In genomic region chr7:26101471-26102151, GRCh38 we compare ENCODE assay signal across 8 cellular contexts. TPM values are rescaled to one million over a fixed set of nuclear protein-coding genes. Genes with fewer than 3 reads are reported as not detected.
DNase-seq lines count a peak whose midpoint lies in the region; ATAC-seq and TF ChIP-seq lines count a peak whose summit lies in the region.

No MANE protein-coding gene starts in this region.

- H3K27me3 ChIP-seq in OCI-LY3 (ENCODE audit: low read depth, low read length) = no peaks in the 10 kb centered on the region
- H3K27me3 ChIP-seq in right atrium auricular region = no peaks in the 10 kb centered on the region
- peaks cover 0 to 2% of the 10 kb centered on the region in 2 donors for H3K27me3 ChIP-seq in stomach smooth muscle (ENCODE audit: control insufficient read depth in 1 of 2, insufficient read depth in 2 of 2, low read length in 2 of 2)

- H3K4me1 ChIP-seq in OCI-LY3 (ENCODE audit: low read length) (peaks cover 39% of the 10 kb centered on the region), right atrium auricular region (no peaks in the 10 kb centered on the region), stomach smooth muscle (ENCODE audit: control insufficient read depth, insufficient read depth, low read length) (no peaks in the 10 kb centered on the region)

- DNase-seq in activated CD4-positive, alpha-beta T cell treated with anti-CD3 and anti-CD28 coated beads for 48 hours = peak; percentile 27
- DNase-seq in activated CD4-positive, alpha-beta T cell treated with anti-CD3 and anti-CD28 coated beads, Interleukin-2, amount 50 U/mL, for 1 hour = no peak
- DNase-seq in right atrium auricular region (ENCODE audit: low spot score) = no peak
- no peak for DNase-seq in activated effector memory CD4-positive, alpha-beta T cell treated with Interleukin-2 at 50 U/mL for 16 hours
- no peak for DNase-seq in stimulated activated CD4-positive, alpha-beta T cell treated with anti-CD3 and anti-CD28 coated beads, Interleukin-4, amount 100 ng/mL, for 4 hours

- peak overlapping the region; percentile 98 for H3K4me2 ChIP-seq in OCI-LY3 (ENCODE audit: low read length)

- H4K20me1 ChIP-seq in OCI-LY3 (ENCODE audit: insufficient read depth, low read length) = no peaks in the 10 kb centered on the region

- H3K9ac ChIP-seq in OCI-LY3 (ENCODE audit: low read length) = peak overlapping the region; percentile 92
- no peak overlapping the region for H3K9ac ChIP-seq in stomach smooth muscle (ENCODE audit: low read length in 2 of 2)

- H3K4me3 ChIP-seq in OCI-LY3 (ENCODE audit: low read length) = peak overlapping the region; percentile 86
- H3K4me3 ChIP-seq in right atrium auricular region = peak overlapping the region in 1 of 2 donors; percentile 30
- no peak overlapping the region for H3K4me3 ChIP-seq in stomach smooth muscle (ENCODE audit: low read length in 2 of 2)

- TF ChIP-seq CTCF in OCI-LY3 (IDR thresholded peaks at IDR 0.05; ENCODE audit: low read depth, low read length) (no peak), right atrium auricular region (IDR thresholded peaks at IDR 0.05) (no peak)

- peaks cover 6% of the 10 kb centered on the region for H3K79me2 ChIP-seq in OCI-LY3 (ENCODE audit: low read length)

- H3K9me3 ChIP-seq in OCI-LY3 (ENCODE audit: insufficient read depth, low read length) (no peaks in the 10 kb centered on the region), right atrium auricular region (no peaks in the 10 kb centered on the region), stomach smooth muscle (ENCODE audit: control insufficient read depth in 2 of 2, low read length in 2 of 2) (no peaks in the 10 kb centered on the region)

- no peaks in the 10 kb centered on the region for H3K36me3 ChIP-seq in OCI-LY3 (replicated peaks; ENCODE audit: low read depth, low read length)
- no peaks in the 10 kb centered on the region for H3K36me3 ChIP-seq in right atrium auricular region
- no peaks in the 10 kb centered on the region for H3K36me3 ChIP-seq in stomach smooth muscle (ENCODE audit: control insufficient read depth in 2 of 2, insufficient read depth in 2 of 2, low read length in 2 of 2)

- peak overlapping the region; percentile 93 for H2AFZ ChIP-seq in OCI-LY3 (ENCODE audit: low read depth, low read length)

- no peak for ATAC-seq in GM18867 (IDR thresholded peaks at IDR 0.05; ENCODE audit: unreplicated experiment)

- peak overlapping the region; percentile 76 for H3K27ac ChIP-seq in OCI-LY3 (ENCODE audit: low read length)
- H3K27ac ChIP-seq in right atrium auricular region = peak overlapping the region; percentile 13 to 35
- H3K27ac ChIP-seq in stomach smooth muscle (ENCODE audit: low read length) = peak overlapping the region; percentile 37

RNA-seq across cellular contexts. Expression of gene NFE2L3, which starts 50.4 kb away (rescaled TPM):
- total RNA-seq in right atrium auricular region = 1 to 10 TPM in 1 of 2 donors, under 1 TPM in 1; 0.63 to 1.8 TPM

Comparison
In these comparisons a context has a peak if more than half of its experiments do, and no peak if none do; other contexts are left out.
1. H3K27ac ChIP-seq: peak in every context shown above with its lines; median percentile 76 in OCI-LY3; 37 in stomach smooth muscle; 24 in right atrium auricular region.